In the genomic region with DNA sequence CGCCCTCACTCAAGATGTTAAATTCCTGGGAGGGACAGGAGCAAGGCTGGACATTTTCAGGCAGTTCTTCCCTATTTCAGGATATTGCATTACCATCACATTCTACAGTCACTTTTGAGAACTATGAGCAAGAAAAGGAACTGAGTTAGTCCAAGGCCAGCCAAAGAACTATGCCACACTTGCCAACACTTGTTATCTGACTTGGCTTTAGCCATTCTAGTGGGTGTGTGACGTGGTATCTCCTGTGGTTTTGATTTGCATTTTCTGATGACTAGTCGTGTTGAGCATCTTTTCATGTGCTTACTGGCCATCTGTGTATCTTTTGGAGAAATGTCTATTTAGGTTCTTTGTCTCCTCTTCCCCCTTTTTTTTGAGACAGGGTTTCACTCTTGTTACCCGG, we compare ENCODE assay signal across 8 cellular contexts. TPM values are rescaled to one million over a fixed set of nuclear protein-coding genes. Genes with fewer than 3 reads are reported as not detected.
A peak's percentile ranks its signal among the peaks of the same experiment; 100 is the strongest.
DNase-seq lines count a peak whose midpoint lies in the region; ATAC-seq, FAIRE-seq and TF ChIP-seq lines count a peak whose summit lies in the region.

No MANE protein-coding gene starts in this region.

- TF ChIP-seq CTCF in AG04449 (IDR thresholded peaks at IDR 0.05; ENCODE audit: insufficient read depth, low read length, missing control alignments) (no peak), OCI-LY7 (conservative IDR thresholded peaks at IDR 0.05; ENCODE audit: low read length) (no peak), fibroblast of mammary gland (conservative IDR thresholded peaks at IDR 0.05; ENCODE audit: control insufficient read depth, insufficient read depth, low read depth, low read length) (no peak)

- H2AFZ ChIP-seq in OCI-LY7 (ENCODE audit: low read length): no peak overlapping the region

- ATAC-seq in GM21526 (IDR thresholded peaks at IDR 0.05; ENCODE audit: low FRiP score, unreplicated experiment): no peak
- no peak for ATAC-seq in HG03097 (IDR thresholded peaks at IDR 0.05; ENCODE audit: low FRiP score, unreplicated experiment)

- no peak overlapping the region for H3K27ac ChIP-seq in OCI-LY7 (ENCODE audit: low read depth, low read length, poor library complexity, severe bottlenecking)

- H3K9me3 ChIP-seq in OCI-LY7 (ENCODE audit: low read length): peaks cover 32% of the 10 kb centered on the region; the same call in 1 of the 2 replicates

- H3K4me3 ChIP-seq in AG04449 (ENCODE audit: low read depth, low read length): no peak overlapping the region
- no peak overlapping the region for H3K4me3 ChIP-seq in OCI-LY7 (ENCODE audit: low read depth, low read length, poor library complexity, severe bottlenecking)
- H3K4me3 ChIP-seq in fibroblast of mammary gland (ENCODE audit: control insufficient read depth, low read depth, low read length): no peak overlapping the region

- BruUV-seq in OCI-LY7 (replicated peaks; lab: Mats Ljungman, UMichigan): no TSS peak

- peaks cover 11% of the 10 kb centered on the region for H3K4me1 ChIP-seq in OCI-LY7 (ENCODE audit: insufficient read depth, low read length, poor library complexity, severe bottlenecking)

- POLR2A ChIA-PET in AG04449 (lab: Yijun Ruan, JAX) (no interaction called here), OCI-LY7 (lab: Charles Lee) (interaction anchor here (1.0 kb wide), 1 partner anchor 11 kb away, joined by 3 read pairs; no protein-coding TSS in a partner anchor)

- CTCF ChIA-PET in AG04449 (lab: Yijun Ruan, JAX) (no interaction called here), OCI-LY7 (lab: Charles Lee; ENCODE audit: unreplicated experiment) (no interaction called here)

- H3K36me3 ChIP-seq in OCI-LY7 (ENCODE audit: insufficient read depth, low read length): peaks cover 41% of the 10 kb centered on the region

- DNase-seq in AG04449 (ENCODE audit: low read depth, low spot score): peak; percentile 14
- DNase-seq in GM18507 (ENCODE audit: extremely low spot score, insufficient read length, low read depth): no peak
- DNase-seq in OCI-LY7 (ENCODE audit: low spot score): peak; percentile 19
- peak; percentile 90 for DNase-seq in fibroblast of mammary gland (ENCODE audit: low read depth)
- no peak for DNase-seq in pons (ENCODE audit: low spot score)
- DNase-seq in NK-92 treated with Interleukin-12 subunit alpha and Interleukin-12 subunit beta, amount 100 ng/mL, for 24 hours (lab: John Stamatoyannopoulos, UW): no peak

- peaks cover 28% of the 10 kb centered on the region for H4K20me1 ChIP-seq in OCI-LY7 (ENCODE audit: insufficient read depth, low read length)

- H3K9me2 ChIP-seq in OCI-LY7 (ENCODE audit: insufficient read depth, low read length): no peaks in the 10 kb centered on the region

- intact Hi-C loops in OCI-LY7 (cut with micrococcal nuclease; ENCODE audit: unreplicated experiment): no loop called here

- H3K4me2 ChIP-seq in OCI-LY7 (ENCODE audit: low read length): peak overlapping the region; percentile 4; the same call in 1 of the 2 replicates

- H3K79me2 ChIP-seq in OCI-LY7 (ENCODE audit: insufficient read depth, low read depth, low read length): peaks cover 100% of the 10 kb centered on the region

- FAIRE-seq in GM18507 (lab: Jason Lieb, UNC): peak; percentile 54

RNA-seq across cellular contexts. Expression of gene XRN2, which starts 12.0 kb away (rescaled TPM):
- total RNA-seq in OCI-LY7 (2014; rRNA removed; shearing (Covaris generic)): 43.7 and 47.9 TPM in 2 replicates
- 47.9 and 50.3 TPM in 2 replicates for total RNA-seq in OCI-LY7 (2022)

Comparison
In these comparisons a context has a peak if more than half of its experiments do, and no peak if none do; other contexts are left out.
1. DNase-seq: peak in AG04449 (single experiment), OCI-LY7 (single experiment) and fibroblast of mammary gland (single experiment); none in GM18507 (single experiment), pons (single experiment) and NK-92 treated with Interleukin-12 subunit alpha and Interleukin-12 subunit beta, amount 100 ng/mL, for 24 hours (single experiment).